In the genomic region with DNA sequence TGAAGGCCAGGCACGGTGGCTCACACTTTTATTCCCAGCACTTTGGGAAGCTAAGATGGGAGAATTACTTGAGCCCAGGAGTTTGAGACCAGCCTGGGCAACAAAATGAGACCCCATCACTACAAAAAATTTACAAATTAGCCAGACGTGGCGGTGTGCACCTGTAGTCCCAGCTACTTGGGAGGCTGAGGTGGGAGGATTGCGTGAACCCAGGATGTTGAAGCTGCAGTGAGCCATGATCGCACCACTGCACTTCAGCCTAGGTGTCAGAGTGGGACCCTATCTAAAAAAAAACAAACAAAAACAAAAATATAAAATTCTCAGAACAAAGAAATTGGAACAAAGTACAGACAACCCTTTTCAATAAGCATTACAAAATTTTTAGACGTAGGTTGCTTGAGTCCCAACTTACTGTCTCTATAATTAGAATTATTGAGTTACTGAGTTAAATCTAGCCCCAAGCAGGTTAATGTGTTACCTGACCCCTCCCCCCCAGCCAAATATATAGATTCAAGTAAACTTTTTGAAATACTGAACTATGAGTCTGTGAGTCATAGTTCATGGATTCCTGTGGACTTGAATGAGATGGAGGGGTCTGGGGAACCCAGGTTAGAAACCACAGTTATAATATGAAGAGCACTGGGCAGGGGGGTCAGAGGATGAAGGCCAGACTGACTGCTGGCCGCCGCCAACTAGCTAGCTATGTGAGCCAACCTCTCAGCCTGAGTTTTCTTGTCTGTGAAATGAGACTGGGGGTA, we compare ENCODE assay signal across 12 cellular contexts.
A peak's percentile ranks its signal among the peaks of the same experiment; 100 is the strongest.
DNase-seq lines count a peak whose midpoint lies in the region; ATAC-seq and TF ChIP-seq lines count a peak whose summit lies in the region.
"Had no signal": no experiment of that assay in that cellular context is flagged by ENCODE, and none has a peak within 500 bp of the region (broad histone marks: within the 10 kb centered on the region; RNA-seq: fewer than 3 reads in every experiment).

No MANE protein-coding gene starts in this region.

- no peak overlapping the region for H3T11ph ChIP-seq in H9 (ENCODE audit: low read length)

- H3K23ac ChIP-seq in H9 (ENCODE audit: insufficient read length, low read depth, low read length): no peak overlapping the region

- no peak overlapping the region for H2BK12ac ChIP-seq in H9 (ENCODE audit: insufficient read length, low read depth, low read length)

- DNase-seq in H9 (no peak), brain microvascular endothelial cell (no peak), NCI-H345 treated with DMSO at 0.1 percent for 48 hours (lab: John Stamatoyannopoulos, UW; ENCODE audit: unreplicated experiment) (no peak)
- DNase-seq in stimulated activated CD4-positive, alpha-beta T cell treated with anti-CD3 and anti-CD28 coated beads, Interleukin-15, amount 100 ng/mL, for 24 hours: no peak
- DNase-seq: activated B cell treated with CpG ODN at 0.5 μM for 24 hours; activated T-cell treated with anti-CD3 and anti-CD28 coated beads, Interleukin-2, amount 50 U/mL, for 24 hours; CD4-positive, alpha-beta memory T cell; NCI-H69; SJCRH30 had no signal

- no peaks in the 10 kb centered on the region for H4K20me1 ChIP-seq in H9 (ENCODE audit: control insufficient read depth, insufficient read depth, insufficient read length)

- no CpG with 5 or more reads among the region's 8 CpGs for WGBS in H9 (ENCODE audit: extremely low coverage, insufficient read length, low lambda C conversion rate)

- no peak overlapping the region for H2AK5ac ChIP-seq in H9 (ENCODE audit: insufficient read length, low read length)

- H4K91ac ChIP-seq in H9 (ENCODE audit: insufficient read length, low read depth, low read length): no peak overlapping the region

- H3K36me3 ChIP-seq in brain microvascular endothelial cell (replicated peaks) (no peaks in the 10 kb centered on the region), mucosa of rectum (ENCODE audit: control insufficient read depth in 2 of 2, insufficient read depth in 2 of 2, low read length in 2 of 2) (no peaks in the 10 kb centered on the region), subcutaneous abdominal adipose tissue (ENCODE audit: control insufficient read depth in 5 of 5, insufficient read depth in 5 of 5, low read length in 5 of 5) (no peaks in the 10 kb centered on the region)
- H3K36me3 ChIP-seq: SJCRH30 had no signal

- H3K36me3 Mint-ChIP-seq in H9 (ENCODE audit: insufficient read depth in 1 of 3, low read depth in 3 of 3): no peaks in the 10 kb centered on the region

- no peaks in the 10 kb centered on the region for H3K9me3 Mint-ChIP-seq in H9
- H3K9me3 Mint-ChIP-seq: activated B cell treated with CpG ODN at 0.5 μM for 24 hours; activated T-cell treated with anti-CD3 and anti-CD28 coated beads, Interleukin-2, amount 50 U/mL, for 24 hours; CD4-positive, alpha-beta memory T cell had no signal

- no peak overlapping the region for H3K4me2 ChIP-seq in H9 (ENCODE audit: insufficient read depth, insufficient read length, low read length)

- H3K4me3 ChIP-seq in brain microvascular endothelial cell (ENCODE audit: low read depth, low read length): no peak overlapping the region
- H3K4me3 ChIP-seq in mucosa of rectum (ENCODE audit: low read length in 2 of 2): no peak overlapping the region
- H3K4me3 ChIP-seq in subcutaneous abdominal adipose tissue (ENCODE audit: low read depth in 1 of 5, low read length in 5 of 5): peak overlapping the region in 2 of 5 donors; percentile 48 to 49
- H3K4me3 ChIP-seq: SJCRH30 had no signal

- H2AFZ ChIP-seq in H9 (ENCODE audit: low read length): no peak overlapping the region

- no peak overlapping the region for H3K4me3 Mint-ChIP-seq in H9
- H3K4me3 Mint-ChIP-seq: activated B cell treated with CpG ODN at 0.5 μM for 24 hours; activated T-cell treated with anti-CD3 and anti-CD28 coated beads, Interleukin-2, amount 50 U/mL, for 24 hours; CD4-positive, alpha-beta memory T cell had no signal

- H2BK5ac ChIP-seq in H9 (ENCODE audit: insufficient read length, low read length): no peak overlapping the region

- H3K9me3 ChIP-seq in H9 (ENCODE audit: control insufficient read depth, low read depth, low read length) (no peaks in the 10 kb centered on the region), mucosa of rectum (ENCODE audit: control insufficient read depth in 2 of 2, low read length in 2 of 2) (no peaks in the 10 kb centered on the region), subcutaneous abdominal adipose tissue (ENCODE audit: control insufficient read depth in 5 of 5, low read length in 5 of 5) (no peaks in the 10 kb centered on the region)
- H3K9me3 ChIP-seq: SJCRH30 had no signal

- ATAC-seq in HG02938 (IDR thresholded peaks at IDR 0.05; ENCODE audit: unreplicated experiment): no peak

- no peak overlapping the region for H4K8ac ChIP-seq in H9 (replicated peaks; ENCODE audit: insufficient read length, low read depth, low read length)

- H3K27me3 ChIP-seq in H9 (ENCODE audit: insufficient read depth, low read length): no peaks in the 10 kb centered on the region
- no peaks in the 10 kb centered on the region for H3K27me3 ChIP-seq in brain microvascular endothelial cell (replicated peaks)
- H3K27me3 ChIP-seq in mucosa of rectum (ENCODE audit: control insufficient read depth in 2 of 2, insufficient read depth in 2 of 2, low read length in 2 of 2): no peaks in the 10 kb centered on the region
- H3K27me3 ChIP-seq in subcutaneous abdominal adipose tissue (ENCODE audit: control insufficient read depth in 5 of 5, insufficient read depth in 4 of 5, low read length in 5 of 5): no peaks in the 10 kb centered on the region
- H3K27me3 ChIP-seq: SJCRH30 had no signal

- H3K56ac ChIP-seq in H9 (ENCODE audit: insufficient read length, low read depth, low read length): no peak overlapping the region

- no peak overlapping the region for H2BK20ac ChIP-seq in H9 (ENCODE audit: low read depth, low read length, poor library complexity, severe bottlenecking)

- H4K5ac ChIP-seq in H9 (ENCODE audit: insufficient read length, low read depth, low read length): no peak overlapping the region

- H3K79me1 ChIP-seq in H9 (ENCODE audit: insufficient read depth, low read depth, low read length, poor library complexity, severe bottlenecking): no peaks in the 10 kb centered on the region

- no peaks in the 10 kb centered on the region for H3K27me3 Mint-ChIP-seq in H9 (ENCODE audit: low read depth)
- H3K27me3 Mint-ChIP-seq: activated B cell treated with CpG ODN at 0.5 μM for 24 hours; activated T-cell treated with anti-CD3 and anti-CD28 coated beads, Interleukin-2, amount 50 U/mL, for 24 hours; CD4-positive, alpha-beta memory T cell had no signal

- no peak overlapping the region for H2BK120ac ChIP-seq in H9 (ENCODE audit: low read depth, low read length, poor library complexity, severe bottlenecking)

- H3K9ac ChIP-seq in H9 (ENCODE audit: extremely low read depth, insufficient read length, low read length): no peak overlapping the region
- H3K9ac ChIP-seq in mucosa of rectum (ENCODE audit: low read depth in 1 of 2, low read length in 2 of 2): no peak overlapping the region
- H3K9ac ChIP-seq in subcutaneous abdominal adipose tissue (ENCODE audit: low read length in 5 of 5): peak overlapping the region in 4 of 5 donors; percentile 26 to 78 (median 55)

- H3K4ac ChIP-seq in H9 (ENCODE audit: low read depth, low read length): no peak overlapping the region

- H3K23me2 ChIP-seq in H9 (ENCODE audit: insufficient read length, low read depth, low read length, poor library complexity, severe bottlenecking): no peaks in the 10 kb centered on the region

- peaks cover 16 to 26% of the 10 kb centered on the region in 2 experiments for H3K4me1 Mint-ChIP-seq in H9
- H3K4me1 Mint-ChIP-seq: activated B cell treated with CpG ODN at 0.5 μM for 24 hours had no signal

- H3K4me1 ChIP-seq in H9 (ENCODE audit: insufficient read depth, low read length) (0 out of 2 replicates have a peak, but pooled peaks cover 5% of the 10 kb centered on the region), mucosa of rectum (ENCODE audit: control insufficient read depth in 2 of 2, insufficient read depth in 2 of 2, low read length in 2 of 2) (no peaks in the 10 kb centered on the region), subcutaneous abdominal adipose tissue (ENCODE audit: control insufficient read depth in 5 of 5, insufficient read depth in 5 of 5, low read length in 5 of 5) (peaks cover 0 to 16% (median 13%) of the 10 kb centered on the region in 5 donors)

- H3K14ac ChIP-seq in H9 (ENCODE audit: insufficient read depth, low read length): no peak overlapping the region

- H3K27ac ChIP-seq in H9 (ENCODE audit: insufficient read length, low read depth, low read length): no peak overlapping the region
- peak overlapping the region; percentile 92 for H3K27ac ChIP-seq in brain microvascular endothelial cell
- peak overlapping the region; percentile 60 to 67 for H3K27ac ChIP-seq in mucosa of rectum (ENCODE audit: low read depth in 2 of 2, low read length in 2 of 2)
- H3K27ac ChIP-seq in subcutaneous abdominal adipose tissue (ENCODE audit: low read depth, low read length): peak overlapping the region; percentile 94
- H3K27ac ChIP-seq: SJCRH30 had no signal

- in situ Hi-C loops in brain microvascular endothelial cell (cut with HindIII; ENCODE audit: low pct_ligation_motif_present, low sequenced_read_pairs): no loop called here

- no peak overlapping the region for H2BK15ac ChIP-seq in H9 (ENCODE audit: low read depth, low read length)

- H3K27ac Mint-ChIP-seq in H9: peak overlapping the region in 2 of 3 experiments; percentile 40 to 52; a peak in 1 of 7 replicates
- H3K27ac Mint-ChIP-seq: activated B cell treated with CpG ODN at 0.5 μM for 24 hours had no signal

- H3K18ac ChIP-seq in H9 (ENCODE audit: insufficient read length, low read depth, low read length): no peak overlapping the region

- no peak for TF ChIP-seq CTCF in H9 (conservative IDR thresholded peaks at IDR 0.05)
- no peak for TF ChIP-seq CTCF in brain microvascular endothelial cell (IDR thresholded peaks at IDR 0.05; ENCODE audit: low read depth, low read length, missing control alignments)

- no peaks in the 10 kb centered on the region for H3K79me2 ChIP-seq in H9 (ENCODE audit: insufficient read depth, low read length)

Comparison
In these comparisons a context has a peak if more than half of its experiments do, and no peak if none do; other contexts are left out.
1. H3K9ac ChIP-seq: peak in subcutaneous abdominal adipose tissue (4 of 5); none in H9 (single experiment) and mucosa of rectum (0 of 2).